1 cellular context compared by ENCODE assay signal in genomic region chr12:6370994-6371754, GRCh38.
A peak's percentile ranks its signal among the peaks of the same experiment; 100 is the strongest.
TF ChIP-seq lines count a peak whose summit lies in the region.

No MANE protein-coding gene starts in this region.

TF ChIP-seq in HepG2, 621 proteins besides CTCF, POLR2A, EP300 and RAD21 (continued from another document and continues in another):
- TF ChIP-seq ZNF639 (CRISPR knock-in tag; conservative IDR thresholded peaks at IDR 0.05): no peak
- TF ChIP-seq NFRKB (IDR thresholded peaks at IDR 0.05): no peak
- no peak for TF ChIP-seq SMAD9 (CRISPR knock-in tag; IDR thresholded peaks at IDR 0.05)
- TF ChIP-seq TRIM24 (CRISPR knock-in tag; IDR thresholded peaks at IDR 0.05): no peak
- TF ChIP-seq ZBTB38 (CRISPR knock-in tag; IDR thresholded peaks at IDR 0.05): no peak; the same call in 1 of the 2 replicates
- TF ChIP-seq NFIB (CRISPR knock-in tag; IDR thresholded peaks at IDR 0.05; ENCODE audit: borderline replicate concordance): no peak
- 0 out of 2 replicates have a peak, but pooled peaks have one; percentile 19 for TF ChIP-seq TFE3 (CRISPR knock-in tag; IDR thresholded peaks at IDR 0.05)
- TF ChIP-seq TEAD3 (CRISPR knock-in tag; optimal IDR thresholded peaks at IDR 0.05; ENCODE audit: borderline replicate concordance): peak; percentile 49
- TF ChIP-seq ZIK1 (CRISPR knock-in tag; IDR thresholded peaks at IDR 0.05; ENCODE audit: borderline replicate concordance, low read depth): no peak
- TF ChIP-seq ZSCAN29 (CRISPR knock-in tag; conservative IDR thresholded peaks at IDR 0.05): no peak
- no peak for TF ChIP-seq PTBP1 (IDR thresholded peaks at IDR 0.05; ENCODE audit: low read depth, low read length, poor library complexity, severe bottlenecking)
- peak; percentile 43; the same call in 1 of the 2 replicates for TF ChIP-seq ZNF263 (CRISPR knock-in tag; IDR thresholded peaks at IDR 0.05)
- TF ChIP-seq FOSL1 (CRISPR knock-in tag; IDR thresholded peaks at IDR 0.05; ENCODE audit: borderline replicate concordance): peak; percentile 63; the same call in 1 of the 2 replicates
- TF ChIP-seq NFE2L1 (CRISPR knock-in tag; IDR thresholded peaks at IDR 0.05; ENCODE audit: borderline replicate concordance): no peak
- TF ChIP-seq ZSCAN5A (CRISPR knock-in tag; IDR thresholded peaks at IDR 0.05; ENCODE audit: borderline replicate concordance): no peak
- TF ChIP-seq SNRNP70 (IDR thresholded peaks at IDR 0.05; ENCODE audit: low read depth, low read length): no peak
- TF ChIP-seq ZBTB40 (IDR thresholded peaks at IDR 0.05): no peak
- 0 out of 2 replicates have a peak, but pooled peaks have one; percentile 2 for TF ChIP-seq ZBTB40 (CRISPR knock-in tag; IDR thresholded peaks at IDR 0.05)
- no peak for TF ChIP-seq GTF2F1 (IDR thresholded peaks at IDR 0.05; ENCODE audit: low read length)
- TF ChIP-seq CERS6 (CRISPR knock-in tag; IDR thresholded peaks at IDR 0.05): no peak
- no peak for TF ChIP-seq HOXA9 (CRISPR knock-in tag; IDR thresholded peaks at IDR 0.05; ENCODE audit: borderline replicate concordance)
- peak; percentile 56; the same call in 1 of the 2 replicates for TF ChIP-seq CBX5 (CRISPR knock-in tag; IDR thresholded peaks at IDR 0.05; ENCODE audit: borderline replicate concordance)
- no peak for TF ChIP-seq HNRNPUL1 (IDR thresholded peaks at IDR 0.05; ENCODE audit: low read depth, low read length)
- TF ChIP-seq SMAD3 (CRISPR knock-in tag; IDR thresholded peaks at IDR 0.05): 0 out of 2 replicates have a peak, but pooled peaks have one; percentile 31
- no peak for TF ChIP-seq SP140L (CRISPR knock-in tag; IDR thresholded peaks at IDR 0.05; ENCODE audit: borderline replicate concordance)
- TF ChIP-seq PAX8 (CRISPR knock-in tag; IDR thresholded peaks at IDR 0.05; ENCODE audit: borderline replicate concordance): no peak
- TF ChIP-seq ARID4A (CRISPR knock-in tag; IDR thresholded peaks at IDR 0.05; ENCODE audit: borderline replicate concordance): peak; percentile 64; the same call in 1 of the 2 replicates
- no peak for TF ChIP-seq RELA (CRISPR knock-in tag; IDR thresholded peaks at IDR 0.05)
- peak; percentile 70; the same call in 1 of the 2 replicates for TF ChIP-seq FOXK2 (IDR thresholded peaks at IDR 0.05)
- no peak for TF ChIP-seq RBFOX2 (IDR thresholded peaks at IDR 0.05; ENCODE audit: low read depth, low read length)
- no peak for TF ChIP-seq SYNCRIP (IDR thresholded peaks at IDR 0.05; ENCODE audit: insufficient read depth, low read depth, low read length)
- no peak for TF ChIP-seq ZBTB49 (CRISPR knock-in tag; IDR thresholded peaks at IDR 0.05; ENCODE audit: borderline replicate concordance)
- TF ChIP-seq PPARG (CRISPR knock-in tag; conservative IDR thresholded peaks at IDR 0.05): peak; percentile 84
- no peak for TF ChIP-seq LBX2 (CRISPR knock-in tag; IDR thresholded peaks at IDR 0.05; ENCODE audit: borderline replicate concordance)
- TF ChIP-seq ZSCAN31 (CRISPR knock-in tag; IDR thresholded peaks at IDR 0.05; ENCODE audit: low read depth): no peak
- no peak for TF ChIP-seq THYN1 (CRISPR knock-in tag; IDR thresholded peaks at IDR 0.05; ENCODE audit: borderline replicate concordance, low read depth)
- TF ChIP-seq ZNF230 (CRISPR knock-in tag; IDR thresholded peaks at IDR 0.05): no peak
